Comparison of ENCODE assay signal across 27 cellular contexts in genomic region chrX:6257025-6257424, GRCh38. TPM values are rescaled to one million over a fixed set of nuclear protein-coding genes. Genes with fewer than 3 reads are reported as not detected.
"Had no signal": no experiment of that assay in that cellular context is flagged by ENCODE, and none has a peak within 500 bp of the region (broad histone marks: within the 10 kb centered on the region; RNA-seq: fewer than 3 reads in every experiment).

No MANE protein-coding gene starts in this region.

- H3K9ac ChIP-seq: KMS-11 had no signal

- H3K4me3 ChIP-seq: K562, SJCRH30 had no signal

- H3K4me1 ChIP-seq: SJCRH30 had no signal

- H3K27ac Mint-ChIP-seq: IgD-negative memory B cell had no signal

- H3K4me3 Mint-ChIP-seq: IgD-negative memory B cell had no signal

- H3K9me3 ChIP-seq: SJCRH30 had no signal

- DNase-seq: MV-4-11, NCI-H1048, NCI-H1105, NCI-H1417, NCI-H1436 treated with DMSO at 0.1 percent for 48 hours, NCI-H1694, NCI-H1930, NCI-H2081, NCI-H2171, NCI-H226, NCI-H446, NCI-H510A, NCI-H524 treated with DMSO at 0.1 percent for 48 hours, NCI-H69, NCI-H774, PC-3, SHP77 treated with DMSO at 0.1 percent for 48 hours, SJCRH30, T-helper 1 cell had no signal

- H3K27me3 Mint-ChIP-seq: IgD-negative memory B cell had no signal

- ATAC-seq: K562, Panc1, PC-3, SK-N-SH treated with all-trans-retinoic acid at 6 μM for 48 hours had no signal

- H3K36me3 Mint-ChIP-seq: IgD-negative memory B cell had no signal

- H3K36me3 ChIP-seq: SJCRH30 had no signal

- H3K27me3 ChIP-seq: SJCRH30 had no signal

- H3K27ac ChIP-seq: HL-60, KMS-11, RWPE1, SJCRH30 had no signal

- H3K4me1 Mint-ChIP-seq: IgD-negative memory B cell had no signal

RNA-seq across cellular contexts. Expression of gene NLGN4X, which starts 28.4 kb away (rescaled TPM):
- total RNA-seq: LHCN-M2, PC-3 had no signal
- polyA plus RNA-seq: IgD-negative memory B cell, K562 had no signal
